ENCODE assay signal across 21 cellular contexts in the genomic region with DNA sequence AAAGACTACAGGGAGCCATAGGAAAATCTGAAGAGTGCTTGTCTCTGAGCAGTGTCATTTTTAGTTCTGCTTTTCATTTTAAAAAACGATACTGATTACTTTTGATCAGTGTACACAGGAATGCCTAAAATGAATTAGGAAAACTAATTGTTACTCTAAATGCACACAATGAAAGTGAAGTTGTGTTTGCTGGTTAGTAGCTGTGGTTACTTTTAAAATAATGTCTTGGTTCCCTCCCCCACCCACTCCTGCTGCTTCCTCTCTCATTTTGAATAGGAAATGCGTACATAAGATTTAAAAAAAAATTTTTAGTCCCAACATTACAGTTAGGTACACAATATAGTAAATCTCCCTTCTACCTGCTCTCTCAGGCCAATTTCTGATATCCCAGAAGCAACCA. TPM values are rescaled to one million over a fixed set of nuclear protein-coding genes. Genes with fewer than 3 reads are reported as not detected.
DNase-seq lines count a peak whose midpoint lies in the region; TF ChIP-seq lines count a peak whose summit lies in the region.
"Had no signal": no experiment of that assay in that cellular context is flagged by ENCODE, and none has a peak within 500 bp of the region (broad histone marks: within the 10 kb centered on the region; RNA-seq: fewer than 3 reads in every experiment).

No MANE protein-coding gene starts in this region.

- H3K9me3 ChIP-seq in SJCRH30 (replicated peaks) (no peaks in the 10 kb centered on the region), iPS-18a (ENCODE audit: control insufficient read depth, low read depth, low read length) (no peaks in the 10 kb centered on the region)
- H3K9me3 ChIP-seq: ascending aorta, colonic mucosa, gastroesophageal sphincter, psoas muscle had no signal

- H3K4me1 ChIP-seq in SJCRH30 (peaks cover 41% of the 10 kb centered on the region), iPS-18a (ENCODE audit: control insufficient read depth, low read depth, low read length) (peaks cover 4% of the 10 kb centered on the region)
- H3K4me1 ChIP-seq: colonic mucosa had no signal

- no peaks in the 10 kb centered on the region for H3K27me3 ChIP-seq in SJCRH30
- no peaks in the 10 kb centered on the region for H3K27me3 ChIP-seq in iPS-18a (ENCODE audit: control insufficient read depth, insufficient read depth, low read length)
- H3K27me3 ChIP-seq: ascending aorta, colonic mucosa, gastroesophageal sphincter had no signal

- no peak overlapping the region for H3K4me3 Mint-ChIP-seq in activated CD4-positive, alpha-beta memory T cell treated with anti-CD3 and anti-CD28 coated beads for 36 hours
- H3K4me3 Mint-ChIP-seq in activated CD4-positive, alpha-beta memory T cell treated with anti-CD3 and anti-CD28 coated beads, Interleukin-2, amount 10 ng/mL, durations not matched to agents 7 days and 5 days, result no peak overlapping the region
- H3K4me3 Mint-ChIP-seq: natural killer cell treated with Interleukin-12 subunit alpha and Interleukin-12 subunit beta and Interleukin-15 and Interleukin-18, amount 100 ng/mL, for 72 hours had no signal

- H3K36me3 ChIP-seq in SJCRH30 (no peaks in the 10 kb centered on the region), iPS-18a (ENCODE audit: control insufficient read depth, low read depth, low read length) (no peaks in the 10 kb centered on the region)
- H3K36me3 ChIP-seq: ascending aorta, colonic mucosa, gastroesophageal sphincter had no signal

- no peak overlapping the region for H3K27ac Mint-ChIP-seq in activated CD4-positive, alpha-beta memory T cell treated with anti-CD3 and anti-CD28 coated beads for 36 hours
- no peak overlapping the region for H3K27ac Mint-ChIP-seq in activated CD4-positive, alpha-beta memory T cell treated with anti-CD3 and anti-CD28 coated beads, Interleukin-2, amount 10 ng/mL, durations not matched to agents 7 days and 5 days
- H3K27ac Mint-ChIP-seq: natural killer cell treated with Interleukin-12 subunit alpha and Interleukin-12 subunit beta and Interleukin-15 and Interleukin-18, amount 100 ng/mL, for 72 hours had no signal

- H3K4me1 Mint-ChIP-seq in activated CD4-positive, alpha-beta memory T cell treated with anti-CD3 and anti-CD28 coated beads for 36 hours (ENCODE audit: low read depth), result peaks cover 10% of the 10 kb centered on the region
- peaks cover 22% of the 10 kb centered on the region for H3K4me1 Mint-ChIP-seq in activated CD4-positive, alpha-beta memory T cell treated with anti-CD3 and anti-CD28 coated beads, Interleukin-2, amount 10 ng/mL, durations not matched to agents 7 days and 5 days

- POLR2A ChIA-PET in activated CD4-positive, alpha-beta memory T cell treated with anti-CD3 and anti-CD28 coated beads for 36 hours (lab: Charles Lee), result no interaction called here
- POLR2A ChIA-PET in activated CD4-positive, alpha-beta memory T cell treated with anti-CD3 and anti-CD28 coated beads, Interleukin-2, amount 10 ng/mL, durations not matched to agents 7 days and 5 days (lab: Charles Lee), result no interaction called here
- POLR2A ChIA-PET in GM10248 (lab: Yijun Ruan, JAX), result no interaction called here

- no peak for TF ChIP-seq CTCF in GM10248 (IDR thresholded peaks at IDR 0.05; ENCODE audit: control extremely low read depth, extremely low read depth, low read depth, missing control alignments)

- DNase-seq in activated CD4-positive, alpha-beta memory T cell treated with anti-CD3 and anti-CD28 coated beads for 36 hours, result peak; percentile 22
- DNase-seq in activated CD4-positive, alpha-beta memory T cell treated with anti-CD3 and anti-CD28 coated beads, Interleukin-2, amount 10 ng/mL, durations not matched to agents 7 days and 5 days, result no peak
- DNase-seq in GM10248 (ENCODE audit: extremely low spot score), result peak; percentile 34
- no peak for DNase-seq in SJCRH30
- DNase-seq in activated effector memory CD4-positive, alpha-beta T cell treated with anti-CD3 and anti-CD28 coated beads, Interleukin-2, amount 50 U/mL, for 16 hours, result no peak
- no peak for DNase-seq in ureter (ENCODE audit: low spot score)
- DNase-seq in HPDE6-E6E7 (ENCODE audit: extremely low spot score), result no peak
- DNase-seq: ACHN; colonic mucosa; GDM1; Kasumi-1; mammary epithelial cell; NCI-H1694 treated with DMSO at 0.1 percent for 48 hours; NCI-H446; psoas muscle; stimulated activated CD4-positive, alpha-beta T cell treated with anti-CD3 and anti-CD28 coated beads, Interleukin-12 subunit alpha, Interleukin-12 subunit beta, amount 100 ng/mL, for 4 hours had no signal

- no peak overlapping the region for H3K9ac ChIP-seq in iPS-18a (ENCODE audit: low read length)

- CTCF ChIA-PET in activated CD4-positive, alpha-beta memory T cell treated with anti-CD3 and anti-CD28 coated beads for 36 hours (lab: Charles Lee), result interaction anchor here (0.6 kb wide), 1 partner anchor 20 kb away, joined by 3 read pairs; no protein-coding TSS in a partner anchor
- CTCF ChIA-PET in activated CD4-positive, alpha-beta memory T cell treated with anti-CD3 and anti-CD28 coated beads, Interleukin-2, amount 10 ng/mL, durations not matched to agents 7 days and 5 days (lab: Charles Lee), result interaction anchor here (0.6 kb wide), 1 partner anchor 19 kb away, joined by 3 read pairs; no protein-coding TSS in a partner anchor
- CTCF ChIA-PET in GM10248 (lab: Yijun Ruan, JAX), result interaction anchor here (0.6 kb wide), 1 partner anchor 275 kb away, joined by 3 read pairs; the partner anchor contains the start of gene DHX29

- intact Hi-C loops in activated CD4-positive, alpha-beta memory T cell treated with anti-CD3 and anti-CD28 coated beads for 36 hours (cut with micrococcal nuclease), result no loop called here

- H3K36me3 Mint-ChIP-seq in activated CD4-positive, alpha-beta memory T cell treated with anti-CD3 and anti-CD28 coated beads for 36 hours, result no peaks in the 10 kb centered on the region
- no peaks in the 10 kb centered on the region for H3K36me3 Mint-ChIP-seq in activated CD4-positive, alpha-beta memory T cell treated with anti-CD3 and anti-CD28 coated beads, Interleukin-2, amount 10 ng/mL, durations not matched to agents 7 days and 5 days (ENCODE audit: low read depth)
- H3K36me3 Mint-ChIP-seq: natural killer cell treated with Interleukin-12 subunit alpha and Interleukin-12 subunit beta and Interleukin-15 and Interleukin-18, amount 100 ng/mL, for 72 hours had no signal

- H3K27ac ChIP-seq in SJCRH30 (peak overlapping the region; percentile 74), iPS-18a (ENCODE audit: low read length) (peak overlapping the region; percentile 26)
- H3K27ac ChIP-seq: ascending aorta, colonic mucosa, gastroesophageal sphincter, psoas muscle, SK-N-MC had no signal

- H3K4me3 ChIP-seq in SJCRH30 (no peak overlapping the region), iPS-18a (ENCODE audit: low read length) (no peak overlapping the region)
- H3K4me3 ChIP-seq: ascending aorta, colonic mucosa, gastroesophageal sphincter, psoas muscle, SK-N-MC had no signal

- H3K9me3 Mint-ChIP-seq in activated CD4-positive, alpha-beta memory T cell treated with anti-CD3 and anti-CD28 coated beads for 36 hours, result no peaks in the 10 kb centered on the region
- no peaks in the 10 kb centered on the region for H3K9me3 Mint-ChIP-seq in activated CD4-positive, alpha-beta memory T cell treated with anti-CD3 and anti-CD28 coated beads, Interleukin-2, amount 10 ng/mL, durations not matched to agents 7 days and 5 days
- H3K9me3 Mint-ChIP-seq: natural killer cell treated with Interleukin-12 subunit alpha and Interleukin-12 subunit beta and Interleukin-15 and Interleukin-18, amount 100 ng/mL, for 72 hours had no signal

- peaks cover 2% of the 10 kb centered on the region for H3K27me3 Mint-ChIP-seq in activated CD4-positive, alpha-beta memory T cell treated with anti-CD3 and anti-CD28 coated beads for 36 hours
- peaks cover 4% of the 10 kb centered on the region for H3K27me3 Mint-ChIP-seq in activated CD4-positive, alpha-beta memory T cell treated with anti-CD3 and anti-CD28 coated beads, Interleukin-2, amount 10 ng/mL, durations not matched to agents 7 days and 5 days

RNA-seq across cellular contexts. Expression of gene PLPP1, which starts 47.5 kb away (rescaled TPM):
- total RNA-seq in activated CD4-positive, alpha-beta memory T cell treated with anti-CD3 and anti-CD28 coated beads for 36 hours, result 1 to 10 TPM; 6.7 to 7.2 TPM
- total RNA-seq in activated CD4-positive, alpha-beta memory T cell treated with anti-CD3 and anti-CD28 coated beads, Interleukin-2, amount 10 ng/mL, durations not matched to agents 7 days and 5 days, result 1 to 10 TPM; 8.9 to 9.0 TPM
- total RNA-seq in SJCRH30 (2014; rRNA removed; shearing (Covaris generic)), result 31.3 and 35.1 TPM in 2 replicates
- 180 TPM for total RNA-seq in ureter

Comparison
In these comparisons a context has a peak if more than half of its experiments do, and no peak if none do; other contexts are left out.
1. DNase-seq: peak in activated CD4-positive, alpha-beta memory T cell treated with anti-CD3 and anti-CD28 coated beads for 36 hours (single experiment) and GM10248 (single experiment); none in activated CD4-positive, alpha-beta memory T cell treated with anti-CD3 and anti-CD28 coated beads, Interleukin-2, amount 10 ng/mL, durations not matched to agents 7 days and 5 days (single experiment), SJCRH30 (0 of 2), activated effector memory CD4-positive, alpha-beta T cell treated with anti-CD3 and anti-CD28 coated beads, Interleukin-2, amount 50 U/mL, for 16 hours (single experiment), ureter (single experiment) and HPDE6-E6E7 (single experiment).